Comparison of ENCODE assay signal across 20 cellular contexts in the genomic region with DNA sequence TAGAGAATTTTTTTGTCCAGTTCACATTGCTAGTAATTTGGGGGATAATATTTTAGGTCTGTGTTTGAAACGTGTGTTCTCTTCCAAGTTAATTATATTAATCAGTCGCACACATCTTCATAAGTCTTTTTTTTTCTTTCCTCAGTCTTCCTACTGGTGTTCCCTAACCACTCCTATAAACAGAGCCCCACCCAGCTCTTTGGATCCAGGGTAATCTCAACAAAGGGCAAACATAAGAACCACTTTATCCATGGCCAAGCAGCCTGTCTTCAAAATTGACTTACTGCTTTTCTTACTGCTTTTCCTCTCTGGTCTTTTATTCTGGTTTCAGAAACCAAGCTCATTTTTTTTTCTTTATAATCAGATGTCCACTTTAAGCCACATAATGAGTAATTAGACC.
DNase-seq lines count a peak whose midpoint lies in the region; ATAC-seq, FAIRE-seq and TF ChIP-seq lines count a peak whose summit lies in the region.
"Had no signal": no experiment of that assay in that cellular context is flagged by ENCODE, and none has a peak within 500 bp of the region (broad histone marks: within the 10 kb centered on the region; RNA-seq: fewer than 3 reads in every experiment).

No MANE protein-coding gene starts in this region.

- H3K9me2 ChIP-seq in HCT116 (ENCODE audit: insufficient read depth): no peaks in the 10 kb centered on the region

- H3K4me1 Mint-ChIP-seq in activated T-cell treated with anti-CD3 and anti-CD28 coated beads, Interleukin-2, amount 50 U/mL, for 4 hours (ENCODE audit: low read depth): no peaks in the 10 kb centered on the region
- H3K4me1 Mint-ChIP-seq: B cell had no signal

- intact Hi-C loops in HCT116 (cut with micrococcal nuclease): no loop called here

- H3K79me2 ChIP-seq in HCT116 (ENCODE audit: insufficient read depth, low read length): no peaks in the 10 kb centered on the region
- H3K79me2 ChIP-seq in H1 (ENCODE audit: control insufficient read depth in 1 of 2, insufficient read depth in 2 of 2, low read length in 2 of 2): no peaks in the 10 kb centered on the region
- no peaks in the 10 kb centered on the region for H3K79me2 ChIP-seq in osteoblast (ENCODE audit: insufficient read depth, low read length)

- no peak overlapping the region for H3K4ac ChIP-seq in H1 (replicated peaks; ENCODE audit: insufficient read length, low read depth, low read length)

- H3K9me3 Mint-ChIP-seq in activated T-cell treated with anti-CD3 and anti-CD28 coated beads, Interleukin-2, amount 50 U/mL, for 4 hours: no peaks in the 10 kb centered on the region
- H3K9me3 Mint-ChIP-seq: CD8-positive, alpha-beta T cell; HFFc6 had no signal

- TF ChIP-seq RAD21 in HCT116 (IDR thresholded peaks at IDR 0.05; ENCODE audit: low read depth): no peak
- TF ChIP-seq RAD21 in H1 (IDR thresholded peaks at IDR 0.05 in 1 of 2, conservative IDR thresholded peaks at IDR 0.05 in 1 of 2; ENCODE audit: low read depth in 2 of 2, low read length in 2 of 2): no peak

- no peak overlapping the region for H3K4me3 Mint-ChIP-seq in activated T-cell treated with anti-CD3 and anti-CD28 coated beads, Interleukin-2, amount 50 U/mL, for 4 hours
- H3K4me3 Mint-ChIP-seq: B cell; CD8-positive, alpha-beta T cell; HFFc6 had no signal

- no peak overlapping the region for H4K5ac ChIP-seq in H1 (ENCODE audit: insufficient read length, low read depth, low read length)

- peak overlapping the region; percentile 71 for H2AFZ ChIP-seq in HCT116 (ENCODE audit: low read depth, low read length, poor library complexity, severe bottlenecking)
- H2AFZ ChIP-seq in H1 (ENCODE audit: low read length): no peak overlapping the region
- H2AFZ ChIP-seq in osteoblast (ENCODE audit: low read length): peak overlapping the region; percentile 33

- peak; percentile 39 for FAIRE-seq in H1 (lab: Jason Lieb, UNC)
- FAIRE-seq: GM12891, GM19239, H54 had no signal

- H3K27me3 Mint-ChIP-seq in activated T-cell treated with anti-CD3 and anti-CD28 coated beads, Interleukin-2, amount 50 U/mL, for 4 hours (ENCODE audit: low read depth): no peaks in the 10 kb centered on the region
- H3K27me3 Mint-ChIP-seq: B cell had no signal

- whole genome bisulfite sequencing in H1 (ENCODE audit: extremely low coverage in 1 of 2, insufficient coverage in 1 of 2, insufficient read length in 1 of 2, insufficient replicate concordance in 2 of 2, low coverage in 1 of 2, low lambda C conversion rate in 2 of 2, missing lambda C conversion rate in 1 of 2), 2 experiments: 85% methylated on average over 2 of the region's 2 CpGs; no CpG with 5 or more reads in 1 of the 2 experiments

- no peak overlapping the region for H3K18ac ChIP-seq in H1 (ENCODE audit: extremely low read depth, low read length)

- no TSS peak for BruUV-seq in HCT116 (replicated peaks; lab: Mats Ljungman, UMichigan)

- H4K91ac ChIP-seq in H1 (replicated peaks; ENCODE audit: insufficient read length, low read length): no peak overlapping the region

- H3K9ac ChIP-seq in HCT116 (ENCODE audit: low read length) (no peak overlapping the region), H1 (replicated peaks in 1 of 4; ENCODE audit: extremely low read depth in 1 of 4, low read depth in 3 of 4, low read length in 3 of 4) (no peak overlapping the region)
- H3K9ac ChIP-seq: BLaER1 treated with 17β-estradiol and CSF1 and Interleukin-3, amounts not matched to agents 10 nM and 100 nM had no signal

- ATAC-seq in HCT116: no peak
- ATAC-seq in activated T-cell treated with anti-CD3 and anti-CD28 coated beads, Interleukin-2, amount 50 U/mL, for 4 hours: no peak
- ATAC-seq: CD8-positive, alpha-beta T cell had no signal

- no peak overlapping the region for H2BK120ac ChIP-seq in H1 (replicated peaks; ENCODE audit: low read depth, low read length)

- POLR2A ChIA-PET in HCT116 (lab: Charles Lee): no interaction called here
- POLR2A ChIA-PET in H1 (lab: Charles Lee; ENCODE audit: partially characterized antibody): no interaction called here

- CTCF ChIA-PET in HCT116 (lab: Charles Lee) (no interaction called here), H1 (lab: Charles Lee; ENCODE audit: partially characterized antibody) (no interaction called here)

- H3K23ac ChIP-seq in H1 (ENCODE audit: insufficient read length): no peak overlapping the region

- H3K9me3 ChIP-seq in HCT116 (ENCODE audit: control insufficient read depth in 1 of 2, insufficient read depth in 1 of 2, low read depth in 1 of 2, low read length in 2 of 2) (no peaks in the 10 kb centered on the region), H1 (ENCODE audit: insufficient read depth in 2 of 2, low read depth in 1 of 2, low read length in 1 of 2) (no peaks in the 10 kb centered on the region), osteoblast (ENCODE audit: low read depth, low read length) (no peaks in the 10 kb centered on the region)
- H3K9me3 ChIP-seq: BLaER1 treated with 17β-estradiol and CSF1 and Interleukin-3, amounts not matched to agents 10 nM and 100 nM had no signal

- H3K56ac ChIP-seq in H1 (replicated peaks; ENCODE audit: insufficient read length, low read depth, low read length): no peak overlapping the region

- H3K36me3 Mint-ChIP-seq in activated T-cell treated with anti-CD3 and anti-CD28 coated beads, Interleukin-2, amount 50 U/mL, for 4 hours (ENCODE audit: insufficient read depth): no peaks in the 10 kb centered on the region
- H3K36me3 Mint-ChIP-seq: CD8-positive, alpha-beta T cell had no signal

- no peaks in the 10 kb centered on the region for H3K27me3 ChIP-seq in HCT116 (ENCODE audit: insufficient read depth, low read length)
- no peaks in the 10 kb centered on the region for H3K27me3 ChIP-seq in H1 (replicated peaks in 1 of 4; ENCODE audit: control insufficient read depth in 3 of 4, extremely low read depth in 1 of 4, insufficient read depth in 3 of 4, low read length in 3 of 4)
- H3K27me3 ChIP-seq in osteoblast (ENCODE audit: insufficient read depth, low read length): no peaks in the 10 kb centered on the region
- H3K27me3 ChIP-seq: BLaER1 treated with 17β-estradiol and CSF1 and Interleukin-3, amounts not matched to agents 10 nM and 100 nM had no signal

- no peak for TF ChIP-seq EP300 in H1 (IDR thresholded peaks at IDR 0.05; ENCODE audit: borderline replicate concordance in 1 of 2, low read depth in 2 of 2, low read length in 2 of 2)

- H3K36me3 ChIP-seq in HCT116 (ENCODE audit: control insufficient read depth in 1 of 2, insufficient read depth in 2 of 2, low read length in 2 of 2) (no peaks in the 10 kb centered on the region), H1 (ENCODE audit: control insufficient read depth in 2 of 4, insufficient read depth in 4 of 4, low read length in 3 of 4) (no peaks in the 10 kb centered on the region), osteoblast (ENCODE audit: insufficient read depth, low read length) (no peaks in the 10 kb centered on the region)
- H3K36me3 ChIP-seq: BLaER1 treated with 17β-estradiol and CSF1 and Interleukin-3, amounts not matched to agents 10 nM and 100 nM had no signal

- H3K4me1 ChIP-seq in HCT116 (ENCODE audit: control insufficient read depth in 1 of 2, insufficient read depth in 2 of 2, low read length in 2 of 2) (peaks cover 3 to 10% of the 10 kb centered on the region in 2 experiments; a peak in 3 of 4 replicates), H1 (replicated peaks in 1 of 4; ENCODE audit: control insufficient read depth in 3 of 4, insufficient read depth in 4 of 4, low read length in 3 of 4) (no peaks in the 10 kb centered on the region), osteoblast (ENCODE audit: insufficient read depth, low read length) (peaks cover 2% of the 10 kb centered on the region)
- H3K4me1 ChIP-seq: BLaER1 treated with 17β-estradiol and CSF1 and Interleukin-3, amounts not matched to agents 10 nM and 100 nM had no signal

- no peaks in the 10 kb centered on the region for H3K79me1 ChIP-seq in H1 (ENCODE audit: low read depth, low read length)

- H4K8ac ChIP-seq in H1 (ENCODE audit: extremely low read depth, insufficient read depth, low read length): no peak overlapping the region

- H2BK5ac ChIP-seq in H1 (ENCODE audit: low read depth, low read length): no peak overlapping the region

- H3K4me2 ChIP-seq in HCT116 (ENCODE audit: low read length) (no peak overlapping the region), H1 (ENCODE audit: insufficient read depth in 1 of 2, low read depth in 2 of 2, low read length in 2 of 2) (no peak overlapping the region), osteoblast (ENCODE audit: insufficient read depth, low read length) (no peak overlapping the region)
- H3K4me2 ChIP-seq: BLaER1 treated with 17β-estradiol and CSF1 and Interleukin-3, amounts not matched to agents 10 nM and 100 nM had no signal

- no peak overlapping the region for H2AK5ac ChIP-seq in H1 (ENCODE audit: low read depth, low read length)

- no peak overlapping the region for H2BK15ac ChIP-seq in H1 (ENCODE audit: low read length)

- no peak overlapping the region for H2BK12ac ChIP-seq in H1 (ENCODE audit: low read depth, low read length)

- DNase-seq in HCT116 (ENCODE audit: low read depth, low spot score): no peak
- peak; percentile 1 for DNase-seq in NCI-H748 treated with DMSO at 0.1 percent for 48 hours (lab: John Stamatoyannopoulos, UW)
- no peak for DNase-seq in H1 (ENCODE audit: low read depth in 1 of 2, low spot score in 2 of 2)
- DNase-seq in osteoblast (ENCODE audit: insufficient read length, low spot score, missing footprints): no peak
- no peak for DNase-seq in SW480 (ENCODE audit: low spot score)
- no peak for DNase-seq in activated T-cell treated with anti-CD3 and anti-CD28 coated beads, Interleukin-2, amount 50 U/mL, for 4 hours
- no peak for DNase-seq in germinal center (ENCODE audit: low spot score)
- DNase-seq in caudate nucleus (lab: John Stamatoyannopoulos, UW): no peak
- DNase-seq: CD8-positive, alpha-beta T cell; DMS 273 treated with DMSO at 0.1 percent for 48 hours; DMS53; DND-41; EL; HCEC 1CT; HFFc6 had no signal

- H3K23me2 ChIP-seq in H1 (ENCODE audit: low read depth, low read length): no peaks in the 10 kb centered on the region

- H3K27ac ChIP-seq in HCT116 (ENCODE audit: low read depth, low read length): no peak overlapping the region
- no peak overlapping the region for H3K27ac ChIP-seq in H1 (ENCODE audit: low read depth, low read length)
- H3K27ac ChIP-seq in osteoblast (ENCODE audit: low read depth, low read length): no peak overlapping the region
- no peak overlapping the region for H3K27ac ChIP-seq in caudate nucleus (ENCODE audit: low read depth, low read length)
- H3K27ac ChIP-seq: BLaER1 treated with 17β-estradiol and CSF1 and Interleukin-3, amounts not matched to agents 10 nM and 100 nM had no signal

- RAD21 ChIA-PET in HCT116 (lab: Charles Lee; ENCODE audit: low non-redundant PET in 1 of 2, low total read pairs in 2 of 2, uncharacterized antibody in 2 of 2, unreplicated experiment in 2 of 2): no interaction called here

- TF ChIP-seq POLR2A in HCT116 (IDR thresholded peaks at IDR 0.05; ENCODE audit: borderline replicate concordance, extremely low read depth, insufficient read depth, insufficient read length) (no peak), H1 (IDR thresholded peaks at IDR 0.05; ENCODE audit: control extremely low read depth in 1 of 2, low read depth in 2 of 2, low read length in 2 of 2) (no peak)

- TF ChIP-seq CTCF in HCT116 (IDR thresholded peaks at IDR 0.05 in 2 of 3, conservative IDR thresholded peaks at IDR 0.05 in 1 of 3; ENCODE audit: borderline replicate concordance in 1 of 3, insufficient read depth in 1 of 3, low read depth in 2 of 3, low read length in 2 of 3): no peak
- no peak for TF ChIP-seq CTCF in H1 (IDR thresholded peaks at IDR 0.05; ENCODE audit: control extremely low read depth in 1 of 3, insufficient read depth in 1 of 3, low read depth in 1 of 3, low read length in 3 of 3)
- no peak for TF ChIP-seq CTCF in osteoblast (IDR thresholded peaks at IDR 0.05; ENCODE audit: extremely low read depth, low read depth, low read length)

- no peak overlapping the region for H3K4me3 ChIP-seq in HCT116 (replicated peaks in 1 of 2; ENCODE audit: low read depth in 1 of 2, low read length in 2 of 2)
- no peak overlapping the region for H3K4me3 ChIP-seq in H1 (ENCODE audit: extremely low read depth in 1 of 4, insufficient read depth in 2 of 4, low read depth in 3 of 4, low read length in 4 of 4)
- H3K4me3 ChIP-seq in osteoblast (ENCODE audit: insufficient read depth, low read length): no peak overlapping the region
- H3K4me3 ChIP-seq: BLaER1 treated with 17β-estradiol and CSF1 and Interleukin-3, amounts not matched to agents 10 nM and 100 nM had no signal

- H4K20me1 ChIP-seq in HCT116 (ENCODE audit: insufficient read depth) (no peaks in the 10 kb centered on the region), H1 (replicated peaks in 1 of 2; ENCODE audit: control insufficient read depth in 1 of 2, insufficient read depth in 2 of 2, low read length in 2 of 2) (no peaks in the 10 kb centered on the region), osteoblast (ENCODE audit: insufficient read depth, low read length) (no peaks in the 10 kb centered on the region)
- H4K20me1 ChIP-seq: BLaER1 treated with 17β-estradiol and CSF1 and Interleukin-3, amounts not matched to agents 10 nM and 100 nM had no signal

- no peak overlapping the region for H2BK20ac ChIP-seq in H1 (ENCODE audit: low read length)

- H3K14ac ChIP-seq in H1 (ENCODE audit: insufficient read length): no peak overlapping the region
